In genomic region chrX:41019041-41019392, GRCh38 we compare ENCODE assay signal across 19 cellular contexts.
"Had no signal": no experiment of that assay in that cellular context is flagged by ENCODE, and none has a peak within 500 bp of the region (broad histone marks: within the 10 kb centered on the region; RNA-seq: fewer than 3 reads in every experiment).

No MANE protein-coding gene starts in this region.

- H3K4me1 Mint-ChIP-seq: naive B cell had no signal

- H3K4me3 ChIP-seq: esophagus muscularis mucosa, hepatocyte, tibial artery had no signal

- H3K9me3 Mint-ChIP-seq: neural crest cell; stimulated activated naive CD8-positive, alpha-beta T cell treated with anti-CD3 and anti-CD28 coated beads, Interleukin-15, Interleukin-2, amounts not matched to agents 100 ng/mL and 50 ng/mL, for 24 hours had no signal

- H3K27ac ChIP-seq: brain microvascular endothelial cell, esophagus muscularis mucosa, hepatocyte, parathyroid adenoma, tibial artery had no signal

- H3K36me3 Mint-ChIP-seq: activated naive CD4-positive, alpha-beta T cell treated with anti-CD3 and anti-CD28 coated beads, Interleukin-2, amount 50 U/mL, for 72 hours; naive B cell had no signal

- H2AFZ ChIP-seq: hepatocyte, parathyroid adenoma had no signal

- H3K9ac ChIP-seq: parathyroid adenoma had no signal

- H3K4me1 ChIP-seq: esophagus muscularis mucosa, parathyroid adenoma, tibial artery had no signal

- H3K36me3 ChIP-seq: brain microvascular endothelial cell, esophagus muscularis mucosa, tibial artery had no signal

- H3K79me2 ChIP-seq: hepatocyte, parathyroid adenoma had no signal

- DNase-seq: activated T-cell treated with anti-CD3 and anti-CD28 coated beads, Interleukin-2, amount 50 U/mL, for 1 hour; aorta; brain microvascular endothelial cell; caudate nucleus; dermis blood vessel endothelial cell; effector memory CD4-positive, alpha-beta T cell; left cardiac atrium; naive B cell; right cardiac atrium; stimulated activated CD4-positive, alpha-beta T cell treated with anti-CD3 and anti-CD28 coated beads, Interleukin-1b, Interleukin-23, amount 100 ng/mL, for 48 hours; substantia nigra; T-helper 1 cell; tibial artery had no signal

- H3K27ac Mint-ChIP-seq: activated naive CD4-positive, alpha-beta T cell treated with anti-CD3 and anti-CD28 coated beads, Interleukin-2, amount 50 U/mL, for 72 hours; naive B cell had no signal

- H3K27me3 ChIP-seq: brain microvascular endothelial cell, esophagus muscularis mucosa, hepatocyte, tibial artery had no signal

- H3K9me3 ChIP-seq: esophagus muscularis mucosa, tibial artery had no signal

- H3K4me3 Mint-ChIP-seq: naive B cell; neural crest cell; stimulated activated naive CD8-positive, alpha-beta T cell treated with anti-CD3 and anti-CD28 coated beads, Interleukin-15, Interleukin-2, amounts not matched to agents 100 ng/mL and 50 ng/mL, for 24 hours had no signal

- H3K4me2 ChIP-seq: hepatocyte had no signal

- H3K27me3 Mint-ChIP-seq: stimulated activated naive CD8-positive, alpha-beta T cell treated with anti-CD3 and anti-CD28 coated beads, Interleukin-15, Interleukin-2, amounts not matched to agents 100 ng/mL and 50 ng/mL, for 24 hours had no signal
